In the genomic region with DNA sequence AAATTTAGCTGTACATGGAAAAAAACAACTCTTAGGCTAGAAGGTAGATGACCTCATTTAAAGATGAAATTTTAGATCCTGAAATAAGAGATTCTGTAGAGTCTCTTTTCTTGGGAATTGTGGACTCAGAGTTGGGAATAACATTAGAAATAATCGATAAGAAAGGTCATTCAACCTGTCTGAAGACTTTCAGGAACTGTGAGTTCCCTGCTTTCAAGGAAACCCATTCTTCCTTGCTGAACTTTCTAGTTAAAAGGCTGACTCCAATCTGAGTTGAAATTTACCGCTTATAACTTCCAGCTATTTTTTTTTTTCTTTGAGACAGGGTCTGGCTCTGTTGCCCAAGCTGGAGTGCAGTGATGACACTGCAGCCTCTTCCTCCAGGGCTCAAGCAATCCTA, we compare ENCODE assay signal across 33 cellular contexts.
"Had no signal": no experiment of that assay in that cellular context is flagged by ENCODE, and none has a peak within 500 bp of the region (broad histone marks: within the 10 kb centered on the region; RNA-seq: fewer than 3 reads in every experiment).

No MANE protein-coding gene starts in this region.

- H3K9me3 ChIP-seq: neutrophil, ovary, psoas muscle, spleen, suprapubic skin, testis, tibial artery, transverse colon, upper lobe of right lung, uterus had no signal

- H3K9me3 Mint-ChIP-seq: natural killer cell treated with Interleukin-12 subunit alpha and Interleukin-12 subunit beta and Interleukin-15 and Interleukin-18, amount 100 ng/mL, for 72 hours; neural crest cell; stimulated activated memory B cell treated with anti-CD40 and anti-IgM and Interleukin-4, amounts not matched to agents 10 μg/mL and 1 μg/mL and 100 μg/mL, for 72 hours; stimulated activated naive CD8-positive, alpha-beta T cell treated with anti-CD3 and anti-CD28 coated beads, Interleukin-15, amount 100 ng/mL, for 72 hours; type B pancreatic cell had no signal

- H3K27me3 ChIP-seq: ovary, spleen, suprapubic skin, testis, tibial artery, transverse colon, upper lobe of right lung, uterus had no signal

- H3K36me3 ChIP-seq: neutrophil, ovary, spleen, suprapubic skin, tibial artery, transverse colon, upper lobe of right lung, uterus had no signal

- H3K9ac ChIP-seq: parathyroid adenoma had no signal

- H3K27ac Mint-ChIP-seq: natural killer cell treated with Interleukin-12 subunit alpha and Interleukin-12 subunit beta and Interleukin-15 and Interleukin-18, amount 100 ng/mL, for 72 hours; nephron progenitor cell; progenitor cell of endocrine pancreas; stimulated activated memory B cell treated with anti-CD40 and anti-IgM and Interleukin-4, amounts not matched to agents 10 μg/mL and 1 μg/mL and 100 μg/mL, for 72 hours; stimulated activated naive CD8-positive, alpha-beta T cell treated with anti-CD3 and anti-CD28 coated beads, Interleukin-15, amount 100 ng/mL, for 72 hours; type B pancreatic cell had no signal

- H2AFZ ChIP-seq: parathyroid adenoma had no signal

- H3K4me2 ChIP-seq: smooth muscle cell had no signal

- ATAC-seq: naive thymus-derived CD8-positive, alpha-beta T cell; natural killer cell treated with Interleukin-12 subunit alpha and Interleukin-12 subunit beta and Interleukin-15 and Interleukin-18, amount 100 ng/mL, for 72 hours; psoas muscle; right cardiac atrium; sciatic nerve; stimulated activated memory B cell treated with anti-CD40 and anti-IgM and Interleukin-4, amounts not matched to agents 10 μg/mL and 1 μg/mL and 100 μg/mL, for 72 hours; stimulated activated naive CD8-positive, alpha-beta T cell treated with anti-CD3 and anti-CD28 coated beads, Interleukin-15, amount 100 ng/mL, for 72 hours; stimulated activated naive CD8-positive, alpha-beta T cell treated with anti-CD3 and anti-CD28 coated beads, Interleukin-15, Interleukin-2, amounts not matched to agents 100 U/mL and 50 U/mL, for 24 hours; upper lobe of right lung had no signal

- H3K4me3 ChIP-seq: ovary, psoas muscle, skin epidermis, smooth muscle cell, spleen, suprapubic skin, testis, tibial artery, transverse colon, upper lobe of right lung, uterus had no signal

- H3K4me3 Mint-ChIP-seq: naive thymus-derived CD8-positive, alpha-beta T cell; natural killer cell treated with Interleukin-12 subunit alpha and Interleukin-12 subunit beta and Interleukin-15 and Interleukin-18, amount 100 ng/mL, for 72 hours; nephron progenitor cell; neural crest cell; stimulated activated memory B cell treated with anti-CD40 and anti-IgM and Interleukin-4, amounts not matched to agents 10 μg/mL and 1 μg/mL and 100 μg/mL, for 72 hours; stimulated activated naive CD8-positive, alpha-beta T cell treated with anti-CD3 and anti-CD28 coated beads, Interleukin-15, amount 100 ng/mL, for 72 hours; type B pancreatic cell had no signal

- H3K27ac ChIP-seq: neutrophil, ovary, parathyroid adenoma, psoas muscle, skin epidermis, spleen, suprapubic skin, testis, tibial artery, transverse colon, upper lobe of right lung, uterus had no signal

- H3K79me2 ChIP-seq: parathyroid adenoma had no signal

- H3K4me1 ChIP-seq: parathyroid adenoma, psoas muscle, testis, transverse colon, upper lobe of right lung, uterus had no signal

- DNase-seq: naive thymus-derived CD8-positive, alpha-beta T cell; nephron progenitor cell; nucleus accumbens; ovary; posterior cingulate gyrus; psoas muscle; right cardiac atrium; spleen; stimulated activated CD4-positive, alpha-beta T cell treated with anti-CD3 and anti-CD28 coated beads, Interleukin-12 subunit alpha, Interleukin-12 subunit beta, amount 100 ng/mL, for 4 hours; stimulated activated CD4-positive, alpha-beta T cell treated with anti-CD3 and anti-CD28 coated beads, Interleukin-1b, Interleukin-23, amount 100 ng/mL, for 48 hours; stimulated activated CD4-positive, alpha-beta T cell treated with anti-CD3 and anti-CD28 coated beads, Interleukin-4, amount 100 ng/mL, for 1 hour; stimulated activated CD4-positive, alpha-beta T cell treated with anti-CD3 and anti-CD28 coated beads, Interleukin-4, amount 100 ng/mL, for 4 hours; stimulated activated CD8-positive, alpha-beta memory T cell treated with anti-CD3 and anti-CD28 coated beads, Interleukin-4, amount 100 ng/mL, for 48 hours; stimulated activated naive CD4-positive, alpha-beta T cell; stimulated activated naive CD8-positive, alpha-beta T cell treated with anti-CD3 and anti-CD28 coated beads, Interleukin-15, amount 100 ng/mL, for 72 hours; stimulated activated naive CD8-positive, alpha-beta T cell treated with anti-CD3 and anti-CD28 coated beads, Interleukin-15, Interleukin-2, amounts not matched to agents 100 U/mL and 50 U/mL, for 24 hours; substantia nigra; testis; tibial artery; transverse colon; upper lobe of right lung; uterus had no signal

- H3K4me1 Mint-ChIP-seq: stimulated activated memory B cell treated with anti-CD40 and anti-IgM and Interleukin-4, amounts not matched to agents 10 μg/mL and 1 μg/mL and 100 μg/mL, for 72 hours had no signal

- H3K36me3 Mint-ChIP-seq: naive thymus-derived CD8-positive, alpha-beta T cell; natural killer cell treated with Interleukin-12 subunit alpha and Interleukin-12 subunit beta and Interleukin-15 and Interleukin-18, amount 100 ng/mL, for 72 hours; stimulated activated memory B cell treated with anti-CD40 and anti-IgM and Interleukin-4, amounts not matched to agents 10 μg/mL and 1 μg/mL and 100 μg/mL, for 72 hours; type B pancreatic cell had no signal
